Comparison of ENCODE assay signal across 8 cellular contexts in the genomic region with DNA sequence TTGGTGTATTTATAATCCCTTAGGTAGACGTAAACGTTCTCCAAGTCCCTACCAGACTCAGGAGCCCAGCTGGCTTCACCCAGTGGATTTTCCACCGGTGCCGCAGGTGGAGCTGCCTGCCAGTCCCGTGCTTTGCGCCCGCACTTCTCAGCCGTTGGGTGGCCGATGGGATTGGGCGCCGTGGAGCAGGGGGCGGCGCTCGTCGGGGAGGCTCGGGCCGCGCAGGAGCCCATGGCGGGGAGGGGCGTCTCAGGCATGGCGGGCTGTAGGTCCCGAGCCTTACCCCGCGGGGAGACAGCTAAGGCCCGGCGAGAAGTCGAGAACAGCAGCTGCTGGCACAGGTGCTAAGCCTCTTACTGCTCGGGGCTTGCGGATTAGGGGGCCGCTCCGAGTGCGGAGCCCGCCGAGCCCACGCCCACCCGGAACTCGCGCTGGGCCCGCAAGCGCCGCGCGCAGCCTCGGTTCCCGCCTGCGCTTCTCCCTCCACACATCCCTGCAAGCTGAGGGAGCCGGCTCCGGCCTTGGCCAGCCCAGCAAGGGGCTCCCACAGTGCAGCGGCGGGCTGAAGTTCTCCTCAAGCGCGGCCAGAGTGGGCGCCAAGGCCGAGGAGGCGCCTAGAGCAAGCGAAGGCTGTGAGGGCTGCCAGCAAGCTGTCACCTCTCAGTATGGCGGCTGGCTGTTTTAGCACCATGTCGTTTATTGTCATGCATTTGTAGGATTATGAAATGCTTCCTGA. TPM values are rescaled to one million over a fixed set of nuclear protein-coding genes. Genes with fewer than 3 reads are reported as not detected.
A peak's percentile ranks its signal among the peaks of the same experiment; 100 is the strongest.
DNase-seq lines count a peak whose midpoint lies in the region; ATAC-seq and TF ChIP-seq lines count a peak whose summit lies in the region.

No MANE protein-coding gene starts in this region.

- H3K56ac ChIP-seq in mesendoderm (ENCODE audit: low read length): peak overlapping the region; percentile 88

- no peak overlapping the region for H4K5ac ChIP-seq in mesendoderm (ENCODE audit: low read length)

- H3K9me3 Mint-ChIP-seq in activated CD8-positive, alpha-beta T cell treated with anti-CD3 and anti-CD28 coated beads for 36 hours: peaks cover 7% of the 10 kb centered on the region

- POLR2A ChIA-PET in activated CD8-positive, alpha-beta T cell treated with anti-CD3 and anti-CD28 coated beads for 36 hours (lab: Charles Lee): interaction anchor here (0.7 to 7.2 kb wide), 11 partner anchors 8 to 1029 kb away, joined by 3 to 62 read pairs (median 7); partner anchors contain the start of gene TRIM27

- no peak overlapping the region for H3K4ac ChIP-seq in mesendoderm (ENCODE audit: low read depth, low read length)

- H2BK15ac ChIP-seq in mesendoderm (replicated peaks; ENCODE audit: low read depth): no peak overlapping the region

- peak; percentile 55 for DNase-seq in ELR (ENCODE audit: low read depth)
- peak; percentile 66 for DNase-seq in NCI-H526 treated with DMSO at 0.1 percent for 48 hours (lab: John Stamatoyannopoulos, UW)
- DNase-seq in activated CD8-positive, alpha-beta T cell treated with anti-CD3 and anti-CD28 coated beads for 36 hours: peak; percentile 79
- peak; percentile 65 for DNase-seq in effector CD8-positive, alpha-beta T cell (lab: John Stamatoyannopoulos, UW)
- DNase-seq in mesendoderm: peak; percentile 80
- peak; percentile 41 for DNase-seq in stimulated activated CD8-positive, alpha-beta memory T cell treated with anti-CD3 and anti-CD28 coated beads, Interleukin-15, amount 100 ng/mL, for 24 hours (ENCODE audit: low read depth)
- no peak for DNase-seq in NCI-H1048 (lab: John Stamatoyannopoulos, UW)

- no peak overlapping the region for H4K8ac ChIP-seq in mesendoderm (ENCODE audit: low read depth, low read length)

- peak overlapping the region; percentile 95 for H3K27ac Mint-ChIP-seq in activated CD8-positive, alpha-beta T cell treated with anti-CD3 and anti-CD28 coated beads for 36 hours

- peak overlapping the region; percentile 72 for H3K9ac ChIP-seq in mesendoderm (ENCODE audit: low read length)

- no peak overlapping the region for H2BK120ac ChIP-seq in mesendoderm (ENCODE audit: low read depth, low read length)

- H3K4me1 Mint-ChIP-seq in activated CD8-positive, alpha-beta T cell treated with anti-CD3 and anti-CD28 coated beads for 36 hours (ENCODE audit: low read depth): peaks cover 26% of the 10 kb centered on the region

- no CpG with 5 or more reads among the region's 58 CpGs for WGBS in mesendoderm (ENCODE audit: extremely low coverage, insufficient coverage, low lambda C conversion rate)

- no peaks in the 10 kb centered on the region for H3K27me3 ChIP-seq in mesendoderm (ENCODE audit: insufficient read depth, low read length, poor library complexity)

- TF ChIP-seq CTCF in activated CD8-positive, alpha-beta T cell treated with anti-CD3 and anti-CD28 coated beads for 36 hours (IDR thresholded peaks at IDR 0.05): no peak

- H3K36me3 Mint-ChIP-seq in activated CD8-positive, alpha-beta T cell treated with anti-CD3 and anti-CD28 coated beads for 36 hours (ENCODE audit: low read depth): peaks cover 10% of the 10 kb centered on the region

- H3K27ac ChIP-seq in mesendoderm (ENCODE audit: low read depth, low read length): peak overlapping the region; percentile 63

- no peaks in the 10 kb centered on the region for H3K36me3 ChIP-seq in mesendoderm (ENCODE audit: control insufficient read depth, insufficient read depth, low read length)

- intact Hi-C loops in activated CD8-positive, alpha-beta T cell treated with anti-CD3 and anti-CD28 coated beads for 36 hours (cut with micrococcal nuclease): loop anchor here (1.0 to 10.0 kb wide), 2 partner anchors 17 to 118 kb away; no protein-coding TSS in a partner anchor

- peaks cover 3% of the 10 kb centered on the region for H3K27me3 Mint-ChIP-seq in activated CD8-positive, alpha-beta T cell treated with anti-CD3 and anti-CD28 coated beads for 36 hours

- H3K79me2 ChIP-seq in mesendoderm (ENCODE audit: control insufficient read depth, insufficient read depth, low read length): no peaks in the 10 kb centered on the region

- H3K4me3 Mint-ChIP-seq in activated CD8-positive, alpha-beta T cell treated with anti-CD3 and anti-CD28 coated beads for 36 hours: peak overlapping the region; percentile 78

- peaks cover 5% of the 10 kb centered on the region for H3K4me1 ChIP-seq in mesendoderm (ENCODE audit: control insufficient read depth, low read depth, low read length)

- CTCF ChIA-PET in activated CD8-positive, alpha-beta T cell treated with anti-CD3 and anti-CD28 coated beads for 36 hours (lab: Charles Lee): interaction anchor here (0.7 to 6.2 kb wide), 9 partner anchors 9 to 149 kb away, joined by 3 to 33 read pairs (median 4); no protein-coding TSS in a partner anchor

- H3K79me1 ChIP-seq in mesendoderm (ENCODE audit: low read length): no peaks in the 10 kb centered on the region

- H2BK5ac ChIP-seq in mesendoderm (ENCODE audit: low read length): no peak overlapping the region

- H3K4me2 ChIP-seq in mesendoderm (ENCODE audit: low read length): peak overlapping the region; percentile 70

- no peak overlapping the region for H2AK5ac ChIP-seq in mesendoderm (ENCODE audit: low read length)

- ATAC-seq in HG02642 (IDR thresholded peaks at IDR 0.05; ENCODE audit: poor library complexity, unreplicated experiment): peak; percentile 60
- peak; percentile 63 for ATAC-seq in activated CD8-positive, alpha-beta T cell treated with anti-CD3 and anti-CD28 coated beads for 36 hours

- peak overlapping the region; percentile 66 for H3K23ac ChIP-seq in mesendoderm (ENCODE audit: low read length)

- H3K18ac ChIP-seq in mesendoderm (ENCODE audit: low read length): peak overlapping the region; percentile 36

- peak overlapping the region; percentile 54 for H3K4me3 ChIP-seq in mesendoderm (ENCODE audit: low read length)

RNA-seq across cellular contexts. Expression of gene TRIM27, which starts 57.3 kb away (rescaled TPM):
- total RNA-seq in activated CD8-positive, alpha-beta T cell treated with anti-CD3 and anti-CD28 coated beads for 36 hours: 10 to 100 TPM; 45.6 to 46.4 TPM
- 43.4 TPM for polyA plus RNA-seq in mesendoderm (2013, experiment 1 of 2)
- 43.6 TPM for polyA plus RNA-seq in mesendoderm (2013, experiment 2 of 2)
